16 cellular contexts compared by ENCODE assay signal in genomic region chr5:111563041-111563822, GRCh38. TPM values are rescaled to one million over a fixed set of nuclear protein-coding genes. Genes with fewer than 3 reads are reported as not detected.
DNase-seq lines count a peak whose midpoint lies in the region; ATAC-seq, FAIRE-seq and TF ChIP-seq lines count a peak whose summit lies in the region.
"Had no signal": no experiment of that assay in that cellular context is flagged by ENCODE, and none has a peak within 500 bp of the region (broad histone marks: within the 10 kb centered on the region; RNA-seq: fewer than 3 reads in every experiment).

No MANE protein-coding gene starts in this region.

- CTCF ChIA-PET in HepG2 (lab: Yijun Ruan, JAX; ENCODE audit: low intra/inter-chr PET ratio, low total read pairs), result no interaction called here
- CTCF ChIA-PET in mammary epithelial cell (lab: Charles Lee; ENCODE audit: low non-redundant PET), result no interaction called here

- H3K4me3 ChIP-seq in liver (ENCODE audit: low read depth in 1 of 3, low read length in 3 of 3) (no peak overlapping the region), HepG2 (replicated peaks in 1 of 3; ENCODE audit: insufficient read depth in 1 of 3, low read depth in 2 of 3, low read length in 3 of 3) (no peak overlapping the region), bronchial epithelial cell (ENCODE audit: low read depth, low read length) (no peak overlapping the region), upper lobe of right lung (no peak overlapping the region), mammary epithelial cell (replicated peaks in 1 of 3; ENCODE audit: insufficient read depth in 1 of 3, low read depth in 2 of 3, low read length in 3 of 3) (no peak overlapping the region)
- H3K4me3 ChIP-seq: esophagus squamous epithelium, lower lobe of right lung, ovary, tibial artery had no signal

- TF ChIP-seq RAD21 in liver (IDR thresholded peaks at IDR 0.05) (no peak), HepG2 (CRISPR knock-in tag; IDR thresholded peaks at IDR 0.05) (no peak)

- H3K4me2 ChIP-seq in HepG2 (ENCODE audit: low read depth, low read length) (no peak overlapping the region), mammary epithelial cell (ENCODE audit: insufficient read depth, low read depth, low read length) (no peak overlapping the region)

- H3K27ac ChIP-seq in liver (ENCODE audit: low read depth in 1 of 2, low read length in 2 of 2), result peak overlapping the region in 1 of 2 donors; percentile 12
- no peak overlapping the region for H3K27ac ChIP-seq in HepG2 (ENCODE audit: extremely low read length, insufficient read depth, low read length)
- H3K27ac ChIP-seq in upper lobe of right lung, result no peak overlapping the region
- H3K27ac ChIP-seq in mammary epithelial cell (ENCODE audit: insufficient read depth, low read depth, low read length), result no peak overlapping the region
- H3K27ac ChIP-seq: esophagus squamous epithelium, lower lobe of right lung, ovary, tibial artery had no signal

- TF ChIP-seq EP300 in HepG2 (IDR thresholded peaks at IDR 0.05; ENCODE audit: low read depth in 2 of 2, low read length in 2 of 2) (no peak), HepG2 (CRISPR knock-in tag; IDR thresholded peaks at IDR 0.05; ENCODE audit: borderline replicate concordance) (no peak)

- TF ChIP-seq CTCF in liver (IDR thresholded peaks at IDR 0.05; ENCODE audit: low read depth, low read length, missing input control), result no peak
- TF ChIP-seq CTCF in HepG2 (CRISPR knock-in tag; IDR thresholded peaks at IDR 0.05), result no peak
- TF ChIP-seq CTCF in bronchial epithelial cell (IDR thresholded peaks at IDR 0.05; ENCODE audit: insufficient read depth, low read length, severe bottlenecking), result no peak
- TF ChIP-seq CTCF in upper lobe of right lung (IDR thresholded peaks at IDR 0.05), result no peak
- TF ChIP-seq CTCF in mammary epithelial cell (conservative IDR thresholded peaks at IDR 0.05 in 1 of 2, IDR thresholded peaks at IDR 0.05 in 1 of 2; ENCODE audit: extremely low read depth in 1 of 2, insufficient read depth in 1 of 2, low read depth in 1 of 2, low read length in 2 of 2), result no peak

- intact Hi-C loops in HepG2 (cut with micrococcal nuclease; ENCODE audit: unreplicated experiment), result no loop called here
- intact Hi-C loops in upper lobe of right lung (cut with DNase I), result no loop called here
- intact Hi-C loops in mammary epithelial cell (cut with micrococcal nuclease), result no loop called here

- TF ChIP-seq POLR2A in HepG2 (IDR thresholded peaks at IDR 0.05; ENCODE audit: insufficient read depth in 1 of 2, low read depth in 2 of 2, low read length in 2 of 2), result no peak

- H4K20me1 ChIP-seq in HepG2 (ENCODE audit: insufficient read depth, low read length), result no peaks in the 10 kb centered on the region
- no peaks in the 10 kb centered on the region for H4K20me1 ChIP-seq in mammary epithelial cell (ENCODE audit: insufficient read depth, low read length)

- no peak for FAIRE-seq in HepG2 (lab: Jason Lieb, UNC)
- peak; percentile 84 for FAIRE-seq in bronchial epithelial cell (lab: Jason Lieb, UNC)

- 82% methylated on average over 6 of the region's 6 CpGs for WGBS in liver
- WGBS in HepG2 (ENCODE audit: low lambda C conversion rate), result 34% methylated on average over 6 of the region's 6 CpGs
- whole genome bisulfite sequencing in mammary epithelial cell (ENCODE audit: low coverage, missing lambda C conversion rate), result 90% methylated on average over 6 of the region's 6 CpGs

- BruUV-seq in HepG2 (replicated peaks; lab: Mats Ljungman, UMichigan) (no TSS peak), mammary epithelial cell (replicated peaks; lab: Mats Ljungman, UMichigan) (no TSS peak)

- H3K36me3 ChIP-seq in liver (ENCODE audit: control insufficient read depth in 4 of 4, insufficient read depth in 3 of 4, low read depth in 1 of 4, low read length in 3 of 4), result no peaks in the 10 kb centered on the region
- no peaks in the 10 kb centered on the region for H3K36me3 ChIP-seq in HepG2 (replicated peaks in 1 of 2; ENCODE audit: control insufficient read depth in 1 of 2, insufficient read depth in 2 of 2, low read length in 2 of 2)
- H3K36me3 ChIP-seq in bronchial epithelial cell (ENCODE audit: control insufficient read depth, insufficient read depth, low read length), result no peaks in the 10 kb centered on the region
- no peaks in the 10 kb centered on the region for H3K36me3 ChIP-seq in upper lobe of right lung
- no peaks in the 10 kb centered on the region for H3K36me3 ChIP-seq in mammary epithelial cell (ENCODE audit: insufficient read depth, low read length)
- H3K36me3 ChIP-seq: esophagus squamous epithelium, lower lobe of right lung, ovary, tibial artery had no signal

- ATAC-seq in HepG2, result no peak
- peak; percentile 36 for ATAC-seq in upper lobe of right lung
- ATAC-seq: WTC11 had no signal

- dilution Hi-C loops in mammary epithelial cell (cut with HindIII; ENCODE audit: low sequenced_read_pairs), result no loop called here

- no peak overlapping the region for H3K9ac ChIP-seq in liver (ENCODE audit: low read depth in 1 of 2, low read length in 2 of 2)
- H3K9ac ChIP-seq in HepG2 (ENCODE audit: insufficient read depth, low read depth, low read length), result no peak overlapping the region
- no peak overlapping the region for H3K9ac ChIP-seq in mammary epithelial cell (ENCODE audit: insufficient read depth, low read length)

- in situ Hi-C loops in HepG2 (cut with HindIII; ENCODE audit: extremely low pct_ligation_motif_present, low pct_unique_long_range_greater_than_20kb), result no loop called here
- in situ Hi-C loops in mammary epithelial cell (cut with MboI; ENCODE audit: low sequenced_read_pairs in 2 of 2), result no loop called here

- H3K4me1 ChIP-seq in liver (ENCODE audit: control insufficient read depth in 4 of 4, insufficient read depth in 4 of 4, low read length in 3 of 4) (no peaks in the 10 kb centered on the region), HepG2 (ENCODE audit: insufficient read depth, low read length) (no peaks in the 10 kb centered on the region), upper lobe of right lung (no peaks in the 10 kb centered on the region), mammary epithelial cell (ENCODE audit: insufficient read depth, low read length) (no peaks in the 10 kb centered on the region)
- H3K4me1 ChIP-seq: esophagus squamous epithelium, lower lobe of right lung, tibial artery had no signal

- no peaks in the 10 kb centered on the region for H3K9me3 ChIP-seq in liver (ENCODE audit: control insufficient read depth in 4 of 4, low read length in 3 of 4)
- H3K9me3 ChIP-seq in HepG2 (ENCODE audit: low read length), result no peaks in the 10 kb centered on the region
- H3K9me3 ChIP-seq in upper lobe of right lung, result no peaks in the 10 kb centered on the region
- H3K9me3 ChIP-seq in mammary epithelial cell (replicated peaks; ENCODE audit: insufficient read depth, low read length), result no peaks in the 10 kb centered on the region
- H3K9me3 ChIP-seq: esophagus squamous epithelium, lower lobe of right lung, ovary had no signal

- POLR2A ChIA-PET in HepG2 (lab: Yijun Ruan, JAX), result no interaction called here

- H2AFZ ChIP-seq in HepG2 (ENCODE audit: low read length) (no peak overlapping the region), mammary epithelial cell (ENCODE audit: low read depth, low read length) (no peak overlapping the region)

- H3K27me3 ChIP-seq in liver (ENCODE audit: control insufficient read depth in 4 of 4, insufficient read depth in 4 of 4, low read length in 3 of 4) (no peaks in the 10 kb centered on the region), HepG2 (ENCODE audit: control insufficient read depth in 1 of 2, insufficient read depth in 2 of 2, low read length in 2 of 2) (no peaks in the 10 kb centered on the region), bronchial epithelial cell (ENCODE audit: control insufficient read depth, insufficient read depth, low read length) (no peaks in the 10 kb centered on the region), upper lobe of right lung (no peaks in the 10 kb centered on the region), mammary epithelial cell (ENCODE audit: insufficient read depth, low read length) (no peaks in the 10 kb centered on the region)
- H3K27me3 ChIP-seq: esophagus squamous epithelium, ovary, tibial artery had no signal

- no peaks in the 10 kb centered on the region for H3K79me2 ChIP-seq in HepG2 (ENCODE audit: insufficient read depth, low read length)
- H3K79me2 ChIP-seq in mammary epithelial cell (ENCODE audit: insufficient read depth, low read length), result no peaks in the 10 kb centered on the region

- DNase-seq in HepG2 (ENCODE audit: low spot score) (no peak), bronchial epithelial cell (ENCODE audit: low read depth) (no peak), islet precursor cell (peak; percentile 90), upper lobe of right lung (no peak), mammary epithelial cell (no peak), NCI-H69 (lab: John Stamatoyannopoulos, UW) (no peak), NAMALWA (ENCODE audit: low spot score) (no peak)
- DNase-seq: activated T-cell treated with anti-CD3 and anti-CD28 coated beads, Interleukin-2, amount 50 U/mL, for 48 hours; central memory CD4-positive, alpha-beta T cell; esophagus squamous epithelium; lower lobe of right lung; NCI-H446 treated with DMSO at 0.1 percent for 48 hours; ovary; tibial artery had no signal

RNA-seq across cellular contexts. Expression of gene STARD4, which starts 50.9 kb away (rescaled TPM):
- 10 to 100 TPM; 53.2 to 61.2 TPM for total RNA-seq in liver
- polyA plus RNA-seq in liver, result 10 to 100 TPM; 10.1 to 15.0 TPM
- 66.9 and 92.2 TPM in 2 replicates for total RNA-seq in HepG2 (2016; rRNA removed; fragmentation: Illumina TruSeq; extraction: Trizol)
- total RNA-seq in HepG2 (2016; cell fraction: cytosol; rRNA removed; fragmentation: Illumina TruSeq; extraction: Trizol; ENCODE audit: low read depth), result 7.4 and 7.8 TPM in 2 replicates
- total RNA-seq in HepG2 (2016; cell fraction: insoluble cytoplasmic fraction; rRNA removed; fragmentation: Illumina TruSeq; extraction: Trizol), result 66.5 and 97.1 TPM in 2 replicates
- 21.3 and 22.8 TPM in 2 replicates for total RNA-seq in HepG2 (2016; cell fraction: membrane; rRNA removed; fragmentation: Illumina TruSeq; extraction: Trizol)
- 67.3 and 73.5 TPM in 2 replicates for total RNA-seq in HepG2 (2016; cell fraction: nucleus; rRNA removed; fragmentation: Illumina TruSeq; extraction: Trizol)
- 27.4 and 37.0 TPM in 2 replicates for polyA plus RNA-seq in HepG2 (2011; rRNA removed)
- 7.5 and 15.9 TPM in 2 replicates for polyA plus RNA-seq in HepG2 (2011; cell fraction: cytosol; rRNA removed)
- polyA plus RNA-seq in HepG2 (2011; cell fraction: nucleus; rRNA removed), result 31.7 and 60.0 TPM in 2 replicates
- 39.3 and 40.0 TPM in 2 replicates for polyA plus RNA-seq in HepG2 (2012)
- 2.5 and 2.6 TPM in 2 replicates for polyA plus RNA-seq in HepG2 (2016; cell fraction: cytosol; fragmentation: Illumina TruSeq; extraction: Trizol; ENCODE audit: low read depth)
- 52.5 and 58.1 TPM in 2 replicates for polyA plus RNA-seq in HepG2 (2016; cell fraction: insoluble cytoplasmic fraction; fragmentation: Illumina TruSeq; extraction: Trizol; ENCODE audit: low read depth)
- 7.8 and 8.0 TPM in 2 replicates for polyA plus RNA-seq in HepG2 (2016; cell fraction: membrane; fragmentation: Illumina TruSeq; extraction: Trizol; ENCODE audit: low read depth)
- polyA plus RNA-seq in HepG2 (2016; cell fraction: nucleus; fragmentation: Illumina TruSeq; extraction: Trizol; ENCODE audit: insufficient read depth, low read depth), result 105 and 107 TPM in 2 replicates
- polyA minus RNA-seq in HepG2 (2011; rRNA and poly(A)+ RNA removed; ENCODE audit: low replicate concordance), result 15.2 and 24.2 TPM in 2 replicates
- polyA minus RNA-seq in HepG2 (2011; cell fraction: cytosol; rRNA and poly(A)+ RNA removed), result 14.2 and 19.3 TPM in 2 replicates
- 53.0 and 82.6 TPM in 2 replicates for polyA minus RNA-seq in HepG2 (2011; cell fraction: nucleus; rRNA and poly(A)+ RNA removed)
- 53.4 and 91.4 TPM in 2 replicates for total RNA-seq in bronchial epithelial cell
- 48.6 TPM for total RNA-seq in upper lobe of right lung
- 10 to 100 TPM; 52.8 to 95.9 TPM for total RNA-seq in mammary epithelial cell
- polyA plus RNA-seq in mammary epithelial cell, result 32.8 TPM
- polyA minus RNA-seq in mammary epithelial cell, result 90.4 TPM
